Comparison of ENCODE assay signal across 1 cellular context in genomic region chr1:219179293-219179692, GRCh38.
TF ChIP-seq lines count a peak whose summit lies in the region.

No MANE protein-coding gene starts in this region.

TF ChIP-seq in IMR-90, 13 proteins besides CTCF, POLR2A, EP300 and RAD21:
- TF ChIP-seq RFX5 (IDR thresholded peaks at IDR 0.05; ENCODE audit: low read depth, low read length) (no peak), MAFK (IDR thresholded peaks at IDR 0.05; ENCODE audit: low read depth, low read length) (no peak), CHD1 (IDR thresholded peaks at IDR 0.05; ENCODE audit: low read depth, low read length) (no peak), USF2 (IDR thresholded peaks at IDR 0.05; ENCODE audit: low read depth, low read length) (no peak), CEBPB (IDR thresholded peaks at IDR 0.05; ENCODE audit: low read depth, low read length) (peak; percentile 69), RCOR1 (IDR thresholded peaks at IDR 0.05; ENCODE audit: insufficient replicate concordance, low read length) (no peak), NFE2L2 (IDR thresholded peaks at IDR 0.05; ENCODE audit: low read depth, low read length) (no peak)
